Comparison of ENCODE assay signal across 16 cellular contexts in the genomic region with DNA sequence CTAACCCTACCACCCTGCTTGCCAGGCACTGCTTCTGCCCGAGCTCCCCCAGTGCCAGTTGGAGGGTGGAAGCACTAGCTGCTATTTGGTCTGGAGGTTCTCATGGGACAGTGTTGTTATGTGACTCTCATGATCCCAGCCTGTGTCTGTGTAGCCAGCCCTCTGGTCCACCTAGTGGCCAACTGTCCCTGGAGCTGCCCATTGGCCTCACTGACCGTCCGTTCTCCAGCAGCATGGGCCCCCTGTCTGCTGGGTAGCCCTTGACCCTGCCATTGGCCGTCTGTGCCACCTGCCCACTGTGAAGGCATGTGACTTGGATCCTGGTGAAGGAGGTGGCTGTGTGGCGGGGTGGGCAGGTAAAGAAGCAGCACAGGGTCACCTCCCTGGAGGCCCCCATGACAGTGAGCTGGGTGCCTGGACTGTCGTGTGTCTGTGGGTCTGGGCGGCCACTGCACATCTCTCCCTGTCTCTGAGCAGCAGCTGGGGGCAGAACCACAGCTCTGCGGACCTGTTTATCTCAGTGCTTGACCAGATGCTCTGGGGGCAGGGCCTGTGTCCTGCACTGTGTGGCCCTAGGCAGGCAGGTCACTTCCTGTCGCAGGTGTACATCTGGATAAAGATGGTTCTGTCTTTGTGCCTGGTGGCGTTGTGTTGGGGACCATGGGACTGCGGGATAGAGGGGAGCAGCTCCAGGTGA. TPM values are rescaled to one million over a fixed set of nuclear protein-coding genes. Genes with fewer than 3 reads are reported as not detected.
DNase-seq lines count a peak whose midpoint lies in the region; ATAC-seq and TF ChIP-seq lines count a peak whose summit lies in the region.
"Had no signal": no experiment of that assay in that cellular context is flagged by ENCODE, and none has a peak within 500 bp of the region (broad histone marks: within the 10 kb centered on the region; RNA-seq: fewer than 3 reads in every experiment).

No MANE protein-coding gene starts in this region.

- ATAC-seq in activated CD8-positive, alpha-beta T cell treated with anti-CD3 and anti-CD28 coated beads, Interleukin-2, amount 10 ng/mL, durations not matched to agents 7 days and 5 days, result no peak
- ATAC-seq in activated CD8-positive, alpha-beta T cell treated with anti-CD3 and anti-CD28 coated beads for 36 hours, result no peak
- ATAC-seq in central memory CD8-positive, alpha-beta T cell (replicated peaks; ENCODE audit: extremely low read depth, poor library complexity, severe bottlenecking), result no peak
- no peak for ATAC-seq in stimulated activated effector memory CD8-positive, alpha-beta T cell treated with anti-CD3 and anti-CD28 coated beads, Interleukin-12 subunit alpha, Interleukin-12 subunit beta, amount 100 ng/mL, for 72 hours
- ATAC-seq in HG03039 (IDR thresholded peaks at IDR 0.05; ENCODE audit: unreplicated experiment), result no peak
- ATAC-seq: stimulated activated naive CD8-positive, alpha-beta T cell treated with anti-CD3 and anti-CD28 coated beads, Interleukin-15, Interleukin-2, amounts not matched to agents 100 U/mL and 50 U/mL, for 24 hours had no signal

- H3K4me3 Mint-ChIP-seq in activated CD8-positive, alpha-beta T cell treated with anti-CD3 and anti-CD28 coated beads, Interleukin-2, amount 10 ng/mL, durations not matched to agents 7 days and 5 days, result no peak overlapping the region
- H3K4me3 Mint-ChIP-seq in activated CD8-positive, alpha-beta T cell treated with anti-CD3 and anti-CD28 coated beads for 36 hours, result no peak overlapping the region
- H3K4me3 Mint-ChIP-seq in central memory CD8-positive, alpha-beta T cell, result no peak overlapping the region
- no peak overlapping the region for H3K4me3 Mint-ChIP-seq in stimulated activated effector memory CD8-positive, alpha-beta T cell treated with anti-CD3 and anti-CD28 coated beads, Interleukin-12 subunit alpha, Interleukin-12 subunit beta, amount 100 ng/mL, for 72 hours
- no peak overlapping the region for H3K4me3 Mint-ChIP-seq in activated T-helper 2 cell treated with anti-CD3 and anti-CD28 coated beads, Interferon-gamma antibody, Interleukin-2, Interleukin-4, amounts not matched to agents 10 μg/mL and 5 μg/mL and 100 μg/mL, durations not matched to agents 14 hours and 24 hours and 36 hours (ENCODE audit: low read depth)

- H3K27me3 Mint-ChIP-seq in activated CD8-positive, alpha-beta T cell treated with anti-CD3 and anti-CD28 coated beads, Interleukin-2, amount 10 ng/mL, durations not matched to agents 7 days and 5 days (ENCODE audit: low read depth), result no peaks in the 10 kb centered on the region
- no peaks in the 10 kb centered on the region for H3K27me3 Mint-ChIP-seq in activated CD8-positive, alpha-beta T cell treated with anti-CD3 and anti-CD28 coated beads for 36 hours
- no peaks in the 10 kb centered on the region for H3K27me3 Mint-ChIP-seq in central memory CD8-positive, alpha-beta T cell
- no peaks in the 10 kb centered on the region for H3K27me3 Mint-ChIP-seq in activated T-helper 2 cell treated with anti-CD3 and anti-CD28 coated beads, Interferon-gamma antibody, Interleukin-2, Interleukin-4, amounts not matched to agents 10 μg/mL and 5 μg/mL and 100 μg/mL, durations not matched to agents 14 hours and 24 hours and 36 hours (ENCODE audit: low read depth)
- H3K27me3 Mint-ChIP-seq: naive B cell had no signal

- H3K9me3 Mint-ChIP-seq in activated CD8-positive, alpha-beta T cell treated with anti-CD3 and anti-CD28 coated beads, Interleukin-2, amount 10 ng/mL, durations not matched to agents 7 days and 5 days (ENCODE audit: insufficient read depth), result peaks cover 17% of the 10 kb centered on the region
- H3K9me3 Mint-ChIP-seq in activated CD8-positive, alpha-beta T cell treated with anti-CD3 and anti-CD28 coated beads for 36 hours, result peaks cover 12% of the 10 kb centered on the region
- H3K9me3 Mint-ChIP-seq in central memory CD8-positive, alpha-beta T cell, result peaks cover 5% of the 10 kb centered on the region
- peaks cover 3% of the 10 kb centered on the region for H3K9me3 Mint-ChIP-seq in stimulated activated effector memory CD8-positive, alpha-beta T cell treated with anti-CD3 and anti-CD28 coated beads, Interleukin-12 subunit alpha, Interleukin-12 subunit beta, amount 100 ng/mL, for 72 hours
- H3K9me3 Mint-ChIP-seq in activated T-helper 2 cell treated with anti-CD3 and anti-CD28 coated beads, Interferon-gamma antibody, Interleukin-2, Interleukin-4, amounts not matched to agents 10 μg/mL and 5 μg/mL and 100 μg/mL, durations not matched to agents 14 hours and 24 hours and 36 hours, result peaks cover 24% of the 10 kb centered on the region
- H3K9me3 Mint-ChIP-seq: naive B cell had no signal

- H3K36me3 Mint-ChIP-seq in activated CD8-positive, alpha-beta T cell treated with anti-CD3 and anti-CD28 coated beads, Interleukin-2, amount 10 ng/mL, durations not matched to agents 7 days and 5 days (ENCODE audit: low read depth), result peaks cover 13% of the 10 kb centered on the region
- peaks cover 10% of the 10 kb centered on the region for H3K36me3 Mint-ChIP-seq in activated CD8-positive, alpha-beta T cell treated with anti-CD3 and anti-CD28 coated beads for 36 hours (ENCODE audit: low read depth)
- no peaks in the 10 kb centered on the region for H3K36me3 Mint-ChIP-seq in central memory CD8-positive, alpha-beta T cell (ENCODE audit: insufficient read depth)
- H3K36me3 Mint-ChIP-seq in stimulated activated effector memory CD8-positive, alpha-beta T cell treated with anti-CD3 and anti-CD28 coated beads, Interleukin-12 subunit alpha, Interleukin-12 subunit beta, amount 100 ng/mL, for 72 hours, result no peaks in the 10 kb centered on the region
- peaks cover 21% of the 10 kb centered on the region for H3K36me3 Mint-ChIP-seq in activated T-helper 2 cell treated with anti-CD3 and anti-CD28 coated beads, Interferon-gamma antibody, Interleukin-2, Interleukin-4, amounts not matched to agents 10 μg/mL and 5 μg/mL and 100 μg/mL, durations not matched to agents 14 hours and 24 hours and 36 hours (ENCODE audit: low read depth)

- peak; percentile 12 for DNase-seq in activated CD8-positive, alpha-beta T cell treated with anti-CD3 and anti-CD28 coated beads, Interleukin-2, amount 10 ng/mL, durations not matched to agents 7 days and 5 days
- DNase-seq in activated CD8-positive, alpha-beta T cell treated with anti-CD3 and anti-CD28 coated beads for 36 hours, result no peak
- DNase-seq in central memory CD8-positive, alpha-beta T cell (ENCODE audit: low spot score in 2 of 2), result no peak
- DNase-seq in islet precursor cell, result peak; percentile 64
- DNase-seq in stimulated activated effector memory CD8-positive, alpha-beta T cell treated with anti-CD3 and anti-CD28 coated beads, Interleukin-12 subunit alpha, Interleukin-12 subunit beta, amount 100 ng/mL, for 72 hours (ENCODE audit: low spot score in 2 of 2), result no peak
- DNase-seq in activated T-helper 2 cell treated with anti-CD3 and anti-CD28 coated beads, Interferon-gamma antibody, Interleukin-2, Interleukin-4, amounts not matched to agents 10 μg/mL and 5 μg/mL and 100 μg/mL, durations not matched to agents 14 hours and 24 hours and 36 hours (ENCODE audit: low spot score), result no peak
- no peak for DNase-seq in SW480 (ENCODE audit: low spot score)
- DNase-seq: activated CD4-positive, CD25-positive, alpha-beta regulatory T cell; activated naive CD4-positive, alpha-beta T cell treated with Interleukin-2 at 50 U/mL for 16 hours; effector memory CD4-positive, alpha-beta T cell; Kasumi-1; naive B cell; NCI-H2171; SHP77; stimulated activated naive CD8-positive, alpha-beta T cell treated with anti-CD3 and anti-CD28 coated beads, Interleukin-15, Interleukin-2, amounts not matched to agents 100 U/mL and 50 U/mL, for 24 hours had no signal

- intact Hi-C loops in activated CD8-positive, alpha-beta T cell treated with anti-CD3 and anti-CD28 coated beads for 36 hours (cut with micrococcal nuclease), result no loop called here
- intact Hi-C loops in activated T-helper 2 cell treated with anti-CD3 and anti-CD28 coated beads, Interferon-gamma antibody, Interleukin-2, Interleukin-4, amounts not matched to agents 10 μg/mL and 5 μg/mL and 100 μg/mL, durations not matched to agents 14 hours and 24 hours and 36 hours (cut with micrococcal nuclease), result no loop called here

- no peak for TF ChIP-seq CTCF in activated CD8-positive, alpha-beta T cell treated with anti-CD3 and anti-CD28 coated beads for 36 hours (IDR thresholded peaks at IDR 0.05)

- peaks cover 12% of the 10 kb centered on the region for H3K4me1 Mint-ChIP-seq in activated CD8-positive, alpha-beta T cell treated with anti-CD3 and anti-CD28 coated beads, Interleukin-2, amount 10 ng/mL, durations not matched to agents 7 days and 5 days (ENCODE audit: low read depth)
- peaks cover 40% of the 10 kb centered on the region for H3K4me1 Mint-ChIP-seq in activated CD8-positive, alpha-beta T cell treated with anti-CD3 and anti-CD28 coated beads for 36 hours (ENCODE audit: low read depth)
- peaks cover 74% of the 10 kb centered on the region for H3K4me1 Mint-ChIP-seq in central memory CD8-positive, alpha-beta T cell
- H3K4me1 Mint-ChIP-seq in stimulated activated effector memory CD8-positive, alpha-beta T cell treated with anti-CD3 and anti-CD28 coated beads, Interleukin-12 subunit alpha, Interleukin-12 subunit beta, amount 100 ng/mL, for 72 hours, result peaks cover 73% of the 10 kb centered on the region
- H3K4me1 Mint-ChIP-seq in activated T-helper 2 cell treated with anti-CD3 and anti-CD28 coated beads, Interferon-gamma antibody, Interleukin-2, Interleukin-4, amounts not matched to agents 10 μg/mL and 5 μg/mL and 100 μg/mL, durations not matched to agents 14 hours and 24 hours and 36 hours (ENCODE audit: low read depth), result peaks cover 12% of the 10 kb centered on the region

- POLR2A ChIA-PET in activated CD8-positive, alpha-beta T cell treated with anti-CD3 and anti-CD28 coated beads, Interleukin-2, amount 10 ng/mL, durations not matched to agents 7 days and 5 days (lab: Charles Lee), result interaction anchor here (0.6 kb wide), 1 partner anchor 615 kb away, joined by 3 read pairs; no protein-coding TSS in a partner anchor
- POLR2A ChIA-PET in activated CD8-positive, alpha-beta T cell treated with anti-CD3 and anti-CD28 coated beads for 36 hours (lab: Charles Lee), result interaction anchor here (1.1 to 1.2 kb wide), 2 partner anchors 9 to 22 kb away, joined by 3 to 5 read pairs; no protein-coding TSS in a partner anchor

- no peak overlapping the region for H3K27ac Mint-ChIP-seq in activated CD8-positive, alpha-beta T cell treated with anti-CD3 and anti-CD28 coated beads, Interleukin-2, amount 10 ng/mL, durations not matched to agents 7 days and 5 days
- no peak overlapping the region for H3K27ac Mint-ChIP-seq in activated CD8-positive, alpha-beta T cell treated with anti-CD3 and anti-CD28 coated beads for 36 hours
- H3K27ac Mint-ChIP-seq in central memory CD8-positive, alpha-beta T cell (ENCODE audit: low read depth), result peak overlapping the region; percentile 84
- peak overlapping the region; percentile 65 for H3K27ac Mint-ChIP-seq in stimulated activated effector memory CD8-positive, alpha-beta T cell treated with anti-CD3 and anti-CD28 coated beads, Interleukin-12 subunit alpha, Interleukin-12 subunit beta, amount 100 ng/mL, for 72 hours
- H3K27ac Mint-ChIP-seq in activated T-helper 2 cell treated with anti-CD3 and anti-CD28 coated beads, Interferon-gamma antibody, Interleukin-2, Interleukin-4, amounts not matched to agents 10 μg/mL and 5 μg/mL and 100 μg/mL, durations not matched to agents 14 hours and 24 hours and 36 hours, result no peak overlapping the region

- CTCF ChIA-PET in activated CD8-positive, alpha-beta T cell treated with anti-CD3 and anti-CD28 coated beads, Interleukin-2, amount 10 ng/mL, durations not matched to agents 7 days and 5 days (lab: Charles Lee), result no interaction called here
- CTCF ChIA-PET in activated CD8-positive, alpha-beta T cell treated with anti-CD3 and anti-CD28 coated beads for 36 hours (lab: Charles Lee), result no interaction called here

RNA-seq across cellular contexts. Expression of a gene that starts 11.4 kb away (rescaled TPM):
- total RNA-seq in activated CD8-positive, alpha-beta T cell treated with anti-CD3 and anti-CD28 coated beads, Interleukin-2, amount 10 ng/mL, durations not matched to agents 7 days and 5 days, result 10 to 100 TPM; 22.1 to 23.5 TPM
- total RNA-seq in activated CD8-positive, alpha-beta T cell treated with anti-CD3 and anti-CD28 coated beads for 36 hours, result 10 to 100 TPM; 12.9 to 13.1 TPM
- total RNA-seq in activated T-helper 2 cell treated with anti-CD3 and anti-CD28 coated beads, Interferon-gamma antibody, Interleukin-2, Interleukin-4, amounts not matched to agents 10 μg/mL and 5 μg/mL and 100 μg/mL, durations not matched to agents 14 hours and 24 hours and 36 hours, result 24.6 and 24.8 TPM in 2 replicates

Comparison
In these comparisons a context has a peak if more than half of its experiments do, and no peak if none do; other contexts are left out.
1. DNase-seq: peak in activated CD8-positive, alpha-beta T cell treated with anti-CD3 and anti-CD28 coated beads, Interleukin-2, amount 10 ng/mL, durations not matched to agents 7 days and 5 days (single experiment) and islet precursor cell (single experiment); none in activated CD8-positive, alpha-beta T cell treated with anti-CD3 and anti-CD28 coated beads for 36 hours (single experiment), central memory CD8-positive, alpha-beta T cell (0 of 2), stimulated activated effector memory CD8-positive, alpha-beta T cell treated with anti-CD3 and anti-CD28 coated beads, Interleukin-12 subunit alpha, Interleukin-12 subunit beta, amount 100 ng/mL, for 72 hours (0 of 2), activated T-helper 2 cell treated with anti-CD3 and anti-CD28 coated beads, Interferon-gamma antibody, Interleukin-2, Interleukin-4, amounts not matched to agents 10 μg/mL and 5 μg/mL and 100 μg/mL, durations not matched to agents 14 hours and 24 hours and 36 hours (single experiment) and SW480 (single experiment).
2. H3K27ac Mint-ChIP-seq: peak in central memory CD8-positive, alpha-beta T cell (single experiment) and stimulated activated effector memory CD8-positive, alpha-beta T cell treated with anti-CD3 and anti-CD28 coated beads, Interleukin-12 subunit alpha, Interleukin-12 subunit beta, amount 100 ng/mL, for 72 hours (single experiment); none in activated CD8-positive, alpha-beta T cell treated with anti-CD3 and anti-CD28 coated beads, Interleukin-2, amount 10 ng/mL, durations not matched to agents 7 days and 5 days (single experiment), activated CD8-positive, alpha-beta T cell treated with anti-CD3 and anti-CD28 coated beads for 36 hours (single experiment) and activated T-helper 2 cell treated with anti-CD3 and anti-CD28 coated beads, Interferon-gamma antibody, Interleukin-2, Interleukin-4, amounts not matched to agents 10 μg/mL and 5 μg/mL and 100 μg/mL, durations not matched to agents 14 hours and 24 hours and 36 hours (single experiment).